ENCODE assay signal across 10 cellular contexts in the genomic region with DNA sequence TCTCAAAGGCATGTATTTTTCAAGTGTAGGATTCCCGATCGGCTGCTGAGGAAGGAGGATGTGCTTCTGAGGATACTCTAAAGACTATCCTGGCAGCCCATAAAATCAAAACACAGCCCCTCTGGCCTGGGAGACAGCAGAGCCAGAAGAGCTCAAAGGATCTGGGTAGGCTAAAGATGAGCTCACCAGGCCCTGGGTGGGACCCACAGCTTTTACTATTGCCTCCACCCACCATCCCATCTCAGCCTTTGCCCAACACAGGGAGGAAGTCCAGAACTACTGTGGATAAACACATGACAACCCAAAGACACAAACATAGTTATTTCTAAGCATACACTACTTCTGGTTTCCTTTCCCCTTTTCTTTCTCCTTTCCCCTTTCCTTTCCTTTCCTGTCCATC.
DNase-seq lines count a peak whose midpoint lies in the region; ATAC-seq and TF ChIP-seq lines count a peak whose summit lies in the region.
"Had no signal": no experiment of that assay in that cellular context is flagged by ENCODE, and none has a peak within 500 bp of the region (broad histone marks: within the 10 kb centered on the region; RNA-seq: fewer than 3 reads in every experiment).

No MANE protein-coding gene starts in this region.

- ATAC-seq in gastroesophageal sphincter (peak; percentile 86), GM21526 (IDR thresholded peaks at IDR 0.05; ENCODE audit: low FRiP score, unreplicated experiment) (no peak), HG03520 (IDR thresholded peaks at IDR 0.05; ENCODE audit: unreplicated experiment) (no peak)

- H3K36me3 Mint-ChIP-seq in nephron progenitor cell (ENCODE audit: low read depth), result peaks cover 17% of the 10 kb centered on the region
- no peaks in the 10 kb centered on the region for H3K36me3 Mint-ChIP-seq in H9 (ENCODE audit: insufficient read depth in 1 of 3, low read depth in 3 of 3)

- TF ChIP-seq CTCF in gastroesophageal sphincter (IDR thresholded peaks at IDR 0.05) (no peak), nephron progenitor cell (IDR thresholded peaks at IDR 0.05) (no peak), WERI-Rb-1 (IDR thresholded peaks at IDR 0.05; ENCODE audit: low read depth, low read length) (no peak), H9 (conservative IDR thresholded peaks at IDR 0.05) (no peak)

- TF ChIP-seq POLR2A in gastroesophageal sphincter (IDR thresholded peaks at IDR 0.05), result no peak

- H3K9me3 ChIP-seq in gastroesophageal sphincter (no peaks in the 10 kb centered on the region), WERI-Rb-1 (ENCODE audit: severe bottlenecking) (no peaks in the 10 kb centered on the region), H9 (ENCODE audit: control insufficient read depth, low read depth, low read length) (no peaks in the 10 kb centered on the region)

- no peaks in the 10 kb centered on the region for H3K23me2 ChIP-seq in H9 (ENCODE audit: insufficient read length, low read depth, low read length, poor library complexity, severe bottlenecking)

- no peaks in the 10 kb centered on the region for H3K79me2 ChIP-seq in H9 (ENCODE audit: insufficient read depth, low read length)

- H3K4me1 ChIP-seq in gastroesophageal sphincter, result peaks cover 24 to 68% (median 37%) of the 10 kb centered on the region in 3 donors
- H3K4me1 ChIP-seq in H9 (ENCODE audit: insufficient read depth, low read length), result no peaks in the 10 kb centered on the region

- H3K27ac ChIP-seq in gastroesophageal sphincter (peak overlapping the region; percentile 67 to 77 (median 71)), WERI-Rb-1 (no peak overlapping the region), H9 (ENCODE audit: insufficient read length, low read depth, low read length) (no peak overlapping the region)

- no peak overlapping the region for H2BK20ac ChIP-seq in H9 (ENCODE audit: low read depth, low read length, poor library complexity, severe bottlenecking)

- TF ChIP-seq EP300 in gastroesophageal sphincter (IDR thresholded peaks at IDR 0.05), result no peak

- no peak overlapping the region for H2BK5ac ChIP-seq in H9 (ENCODE audit: insufficient read length, low read length)

- H3K4me2 ChIP-seq in H9 (ENCODE audit: insufficient read depth, insufficient read length, low read length), result no peak overlapping the region

- H3K14ac ChIP-seq in H9 (ENCODE audit: insufficient read depth, low read length), result no peak overlapping the region

- no peak overlapping the region for H2BK15ac ChIP-seq in H9 (ENCODE audit: low read depth, low read length)

- H3T11ph ChIP-seq in H9 (ENCODE audit: low read length), result no peak overlapping the region

- H3K27me3 Mint-ChIP-seq in nephron progenitor cell (ENCODE audit: low read depth, poor library complexity) (peaks cover 3% of the 10 kb centered on the region), H9 (ENCODE audit: low read depth) (no peaks in the 10 kb centered on the region)

- H3K36me3 ChIP-seq in gastroesophageal sphincter (no peaks in the 10 kb centered on the region), WERI-Rb-1 (no peaks in the 10 kb centered on the region)

- H3K23ac ChIP-seq in H9 (ENCODE audit: insufficient read length, low read depth, low read length), result no peak overlapping the region

- H3K18ac ChIP-seq in H9 (ENCODE audit: insufficient read length, low read depth, low read length), result no peak overlapping the region

- no peak overlapping the region for H3K4ac ChIP-seq in H9 (ENCODE audit: low read depth, low read length)

- DNase-seq in SIG-M5 (lab: John Stamatoyannopoulos, UW) (peak; percentile 50), nephron progenitor cell (no peak), ureter (ENCODE audit: low spot score) (peak; percentile 71), WERI-Rb-1 (no peak), H9 (no peak)
- DNase-seq: NCI-H2029, RPMI8226 had no signal

- H4K8ac ChIP-seq in H9 (replicated peaks; ENCODE audit: insufficient read length, low read depth, low read length), result no peak overlapping the region

- H3K27me3 ChIP-seq in gastroesophageal sphincter (no peaks in the 10 kb centered on the region), WERI-Rb-1 (ENCODE audit: insufficient read depth, low read depth, severe bottlenecking) (no peaks in the 10 kb centered on the region), H9 (ENCODE audit: insufficient read depth, low read length) (no peaks in the 10 kb centered on the region)

- H3K9me3 Mint-ChIP-seq in nephron progenitor cell (no peaks in the 10 kb centered on the region), H9 (no peaks in the 10 kb centered on the region)

- no peak overlapping the region for H3K9ac ChIP-seq in H9 (ENCODE audit: extremely low read depth, insufficient read length, low read length)

- peak overlapping the region; percentile 68 for H3K27ac Mint-ChIP-seq in nephron progenitor cell
- H3K27ac Mint-ChIP-seq in H9, result peak overlapping the region in 1 of 3 experiments; percentile 20; a peak in 1 of 7 replicates

- H3K4me3 Mint-ChIP-seq in nephron progenitor cell (no peak overlapping the region), H9 (no peak overlapping the region)

- H2AFZ ChIP-seq in H9 (ENCODE audit: low read length), result no peak overlapping the region

- no peak overlapping the region for H4K5ac ChIP-seq in H9 (ENCODE audit: insufficient read length, low read depth, low read length)

- no CpG with 5 or more reads among the region's 2 CpGs for WGBS in gastroesophageal sphincter (ENCODE audit: low coverage in 1 of 2), 2 donors
- WGBS in H9 (ENCODE audit: extremely low coverage, insufficient read length, low lambda C conversion rate), result no CpG with 5 or more reads among the region's 2 CpGs

- H3K79me1 ChIP-seq in H9 (ENCODE audit: insufficient read depth, low read depth, low read length, poor library complexity, severe bottlenecking), result no peaks in the 10 kb centered on the region

- H4K20me1 ChIP-seq in H9 (ENCODE audit: control insufficient read depth, insufficient read depth, insufficient read length), result no peaks in the 10 kb centered on the region

- H3K4me1 Mint-ChIP-seq in nephron progenitor cell (peaks cover 17% of the 10 kb centered on the region), H9 (peaks cover 9 to 16% of the 10 kb centered on the region in 2 experiments)

- H2AK5ac ChIP-seq in H9 (ENCODE audit: insufficient read length, low read length), result no peak overlapping the region

- H2BK120ac ChIP-seq in H9 (ENCODE audit: low read depth, low read length, poor library complexity, severe bottlenecking), result no peak overlapping the region

- H3K4me3 ChIP-seq in gastroesophageal sphincter (no peak overlapping the region), WERI-Rb-1 (ENCODE audit: low read depth, low read length) (no peak overlapping the region)

- H4K91ac ChIP-seq in H9 (ENCODE audit: insufficient read length, low read depth, low read length), result no peak overlapping the region

- no peak overlapping the region for H2BK12ac ChIP-seq in H9 (ENCODE audit: insufficient read length, low read depth, low read length)

- H3K56ac ChIP-seq in H9 (ENCODE audit: insufficient read length, low read depth, low read length), result no peak overlapping the region

Comparison
In these comparisons a context has a peak if more than half of its experiments do, and no peak if none do; other contexts are left out.
1. DNase-seq: peak in SIG-M5 (single experiment) and ureter (single experiment); none in nephron progenitor cell (single experiment), WERI-Rb-1 (single experiment) and H9 (single experiment).
2. H3K27ac ChIP-seq: peak in gastroesophageal sphincter (4 of 4); none in WERI-Rb-1 (single experiment) and H9 (single experiment).